ENCODE assay signal across 8 cellular contexts in the genomic region with DNA sequence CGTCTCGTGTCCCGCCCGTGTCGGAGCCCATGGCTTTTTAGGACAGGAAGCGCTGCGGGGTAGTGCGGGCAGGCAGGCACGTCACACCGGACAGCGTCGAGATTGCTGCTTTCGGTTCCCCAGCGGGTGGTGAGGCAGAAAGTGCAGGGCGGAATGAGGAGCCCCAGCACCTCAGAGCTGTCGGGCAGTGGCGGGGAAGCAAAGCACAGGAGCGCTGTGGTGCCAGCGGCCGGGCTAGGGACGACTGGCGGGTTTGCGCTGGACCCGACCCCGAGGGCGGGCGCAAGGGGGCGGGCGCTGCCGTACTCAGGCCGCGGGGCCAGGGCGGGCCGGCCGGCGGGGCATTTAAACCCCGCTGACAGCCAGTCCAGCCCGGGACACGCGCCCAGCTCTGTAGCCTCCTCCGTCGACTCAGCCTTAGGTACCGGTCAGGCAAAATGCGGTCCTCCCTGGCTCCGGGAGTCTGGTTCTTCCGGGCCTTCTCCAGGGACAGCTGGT. TPM values are rescaled to one million over a fixed set of nuclear protein-coding genes. Genes with fewer than 3 reads are reported as not detected.
A peak's percentile ranks its signal among the peaks of the same experiment; 100 is the strongest.
DNase-seq lines count a peak whose midpoint lies in the region; ATAC-seq and TF ChIP-seq lines count a peak whose summit lies in the region.

A gene (plus strand): TSS at position 375 of the 498 bp plus-strand sequence. CDS start 63 bp downstream, at position 438.

- no peak for TF ChIP-seq CTCF in CD4-positive, alpha-beta T cell (IDR thresholded peaks at IDR 0.05)
- TF ChIP-seq CTCF in astrocyte of the spinal cord (IDR thresholded peaks at IDR 0.05; ENCODE audit: low read depth, low read length) (peak; percentile 19), sigmoid colon (IDR thresholded peaks at IDR 0.05) (no peak)

- in situ Hi-C loops in astrocyte of the spinal cord (cut with HindIII; ENCODE audit: low sequenced_read_pairs) = no loop called here

- no peak within 1 kb of the TSS for H3K27ac ChIP-seq in CD4-positive, alpha-beta T cell (ENCODE audit: low read depth, low read length)
- no peak within 1 kb of the TSS for H3K27ac ChIP-seq in iPS-18a (ENCODE audit: low read length)
- peak within 1 kb of the TSS; percentile 51 to 73 (median 68) for H3K27ac ChIP-seq in sigmoid colon

- no peak for TF ChIP-seq EP300 in sigmoid colon (IDR thresholded peaks at IDR 0.05)

- no peaks in the 10 kb centered on the region for H3K36me3 Mint-ChIP-seq in CD4-positive, alpha-beta T cell (ENCODE audit: low read depth)

- H3K36me3 ChIP-seq in iPS-18a (ENCODE audit: control insufficient read depth, low read depth, low read length) = no peaks in the 10 kb centered on the region
- no peaks in the 10 kb centered on the region for H3K36me3 ChIP-seq in sigmoid colon

- no peaks in the 10 kb centered on the region for H3K9me3 Mint-ChIP-seq in CD4-positive, alpha-beta T cell

- peak within 1 kb of the TSS; percentile 46 for H3K9ac ChIP-seq in iPS-18a (ENCODE audit: low read length)

- POLR2A ChIA-PET in CD4-positive, alpha-beta T cell (lab: Charles Lee) = no interaction called here

- no peak for TF ChIP-seq POLR2A in sigmoid colon (IDR thresholded peaks at IDR 0.05)

- no peaks in the 10 kb centered on the region for H3K9me3 ChIP-seq in CD4-positive, alpha-beta T cell (ENCODE audit: control insufficient read depth, low read length)
- H3K9me3 ChIP-seq in iPS-18a (ENCODE audit: control insufficient read depth, low read depth, low read length) = no peaks in the 10 kb centered on the region
- no peaks in the 10 kb centered on the region for H3K9me3 ChIP-seq in sigmoid colon

- peak in 5 of 10 experiments; percentile 5 to 20 (median 13) for DNase-seq in CD4-positive, alpha-beta T cell
- DNase-seq in GM19238 (ENCODE audit: insufficient read length, low spot score) (peak; percentile 81), RPMI8226 (peak; percentile 79), astrocyte of the spinal cord (ENCODE audit: low read depth, low spot score) (peak; percentile 56), sigmoid colon (peak; percentile 83), COR-L47 (lab: John Stamatoyannopoulos, UW) (no peak)

- H3K4me1 ChIP-seq in iPS-18a (ENCODE audit: control insufficient read depth, low read depth, low read length) (no peaks in the 10 kb centered on the region), sigmoid colon (peaks cover 0 to 12% (median 8%) of the 10 kb centered on the region in 4 donors)

- H3K4me3 Mint-ChIP-seq in CD4-positive, alpha-beta T cell = peak within 1 kb of the TSS; percentile 85

- 0 to 1% methylated on average over 46 of the region's 46 CpGs for WGBS in sigmoid colon, 2 donors

- CTCF ChIA-PET in CD4-positive, alpha-beta T cell (lab: Charles Lee) = no interaction called here

- H3K4me3 ChIP-seq in astrocyte of the spinal cord (ENCODE audit: low read depth, low read length) (peak within 1 kb of the TSS; percentile 58), iPS-18a (ENCODE audit: low read length) (peak within 1 kb of the TSS; percentile 63), sigmoid colon (peak within 1 kb of the TSS; percentile 51 to 66 (median 64))

- H3K27me3 Mint-ChIP-seq in CD4-positive, alpha-beta T cell = peaks cover 68% of the 10 kb centered on the region

- ATAC-seq in CD4-positive, alpha-beta T cell (ENCODE audit: poor library complexity) = peak; percentile 60
- peak; percentile 92 for ATAC-seq in HG03175 (IDR thresholded peaks at IDR 0.05; ENCODE audit: unreplicated experiment)

- H3K27ac Mint-ChIP-seq in CD4-positive, alpha-beta T cell = no peak within 1 kb of the TSS

- intact Hi-C loops in CD4-positive, alpha-beta T cell (cut with DNase I, micrococcal nuclease) = no loop called here
- intact Hi-C loops in sigmoid colon (cut with DNase I) = no loop called here

- peaks cover 9% of the 10 kb centered on the region for H3K4me1 Mint-ChIP-seq in CD4-positive, alpha-beta T cell (ENCODE audit: low read depth)

- H3K27me3 ChIP-seq in CD4-positive, alpha-beta T cell (ENCODE audit: control insufficient read depth, insufficient read depth, low read length) = peaks cover 26% of the 10 kb centered on the region
- H3K27me3 ChIP-seq in iPS-18a (ENCODE audit: control insufficient read depth, insufficient read depth, low read length) = peaks cover 52% of the 10 kb centered on the region
- H3K27me3 ChIP-seq in sigmoid colon = peaks cover 0 to under 1% (median 0%) of the 10 kb centered on the region in 3 donors

RNA-seq across cellular contexts. Expression of the gene that starts here (rescaled TPM):
- under 1 TPM; 0.25 to 0.34 TPM for total RNA-seq in CD4-positive, alpha-beta T cell
- total RNA-seq in sigmoid colon = 10 to 100 TPM in 1 of 4 donors, 1 to 10 TPM in 3; 3.4 to 10.3 (median 6.6) TPM
- polyA plus RNA-seq in sigmoid colon = 10 to 100 TPM in 1 of 3 donors, 1 to 10 TPM in 2; 1.2 to 14.1 (median 3.5) TPM

Comparison
In these comparisons a context has a peak if more than half of its experiments do, and no peak if none do; other contexts are left out.
1. Peak in ATAC-seq in CD4-positive, alpha-beta T cell; RNA of the gene not detected or under 1 TPM.
2. H3K27ac ChIP-seq: peak in sigmoid colon (4 of 4); none in CD4-positive, alpha-beta T cell (single experiment) and iPS-18a (single experiment).
3. Peak in every context shown above with its lines, with median percentiles within 50 percentile points of each other: H3K4me3 ChIP-seq.